Comparison of ENCODE assay signal across 1 cellular context in the genomic region with DNA sequence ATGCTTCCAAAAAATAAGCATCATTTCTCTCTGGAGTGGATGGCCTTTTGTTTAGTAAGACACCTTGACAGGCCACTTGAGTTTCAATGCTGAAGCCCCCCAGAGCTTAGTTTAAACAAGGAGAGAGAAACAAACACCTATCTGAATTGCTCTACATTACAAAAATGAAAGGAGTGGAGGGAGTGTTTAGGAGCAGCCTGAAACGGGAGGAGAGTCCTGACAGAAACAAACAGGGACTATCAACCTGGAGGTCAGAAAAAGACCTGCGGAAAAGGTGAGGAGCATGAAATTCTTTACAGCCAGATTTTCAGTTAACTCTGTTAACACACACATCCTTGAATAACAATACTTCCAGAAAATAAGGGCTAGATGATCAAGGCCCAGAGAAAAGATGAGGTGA.
TF ChIP-seq lines count a peak whose summit lies in the region.

No MANE protein-coding gene starts in this region.

TF ChIP-seq in GM12878, 131 proteins besides CTCF, POLR2A, EP300 and RAD21 (continued from another document):
- TF ChIP-seq, protein P1, sequence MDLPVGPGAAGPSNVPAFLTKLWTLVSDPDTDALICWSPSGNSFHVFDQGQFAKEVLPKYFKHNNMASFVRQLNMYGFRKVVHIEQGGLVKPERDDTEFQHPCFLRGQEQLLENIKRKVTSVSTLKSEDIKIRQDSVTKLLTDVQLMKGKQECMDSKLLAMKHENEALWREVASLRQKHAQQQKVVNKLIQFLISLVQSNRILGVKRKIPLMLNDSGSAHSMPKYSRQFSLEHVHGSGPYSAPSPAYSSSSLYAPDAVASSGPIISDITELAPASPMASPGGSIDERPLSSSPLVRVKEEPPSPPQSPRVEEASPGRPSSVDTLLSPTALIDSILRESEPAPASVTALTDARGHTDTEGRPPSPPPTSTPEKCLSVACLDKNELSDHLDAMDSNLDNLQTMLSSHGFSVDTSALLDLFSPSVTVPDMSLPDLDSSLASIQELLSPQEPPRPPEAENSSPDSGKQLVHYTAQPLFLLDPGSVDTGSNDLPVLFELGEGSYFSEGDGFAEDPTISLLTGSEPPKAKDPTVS (IDR thresholded peaks at IDR 0.05; ENCODE audit: low read depth, low read length), result no peak
- TF ChIP-seq, protein P2, sequence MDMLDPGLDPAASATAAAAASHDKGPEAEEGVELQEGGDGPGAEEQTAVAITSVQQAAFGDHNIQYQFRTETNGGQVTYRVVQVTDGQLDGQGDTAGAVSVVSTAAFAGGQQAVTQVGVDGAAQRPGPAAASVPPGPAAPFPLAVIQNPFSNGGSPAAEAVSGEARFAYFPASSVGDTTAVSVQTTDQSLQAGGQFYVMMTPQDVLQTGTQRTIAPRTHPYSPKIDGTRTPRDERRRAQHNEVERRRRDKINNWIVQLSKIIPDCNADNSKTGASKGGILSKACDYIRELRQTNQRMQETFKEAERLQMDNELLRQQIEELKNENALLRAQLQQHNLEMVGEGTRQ (IDR thresholded peaks at IDR 0.05; ENCODE audit: borderline replicate concordance, low read depth, low read length), result no peak
- no peak for TF ChIP-seq NBN (IDR thresholded peaks at IDR 0.05)
- no peak for TF ChIP-seq ZNF24 (IDR thresholded peaks at IDR 0.05)
- TF ChIP-seq, protein P3, sequence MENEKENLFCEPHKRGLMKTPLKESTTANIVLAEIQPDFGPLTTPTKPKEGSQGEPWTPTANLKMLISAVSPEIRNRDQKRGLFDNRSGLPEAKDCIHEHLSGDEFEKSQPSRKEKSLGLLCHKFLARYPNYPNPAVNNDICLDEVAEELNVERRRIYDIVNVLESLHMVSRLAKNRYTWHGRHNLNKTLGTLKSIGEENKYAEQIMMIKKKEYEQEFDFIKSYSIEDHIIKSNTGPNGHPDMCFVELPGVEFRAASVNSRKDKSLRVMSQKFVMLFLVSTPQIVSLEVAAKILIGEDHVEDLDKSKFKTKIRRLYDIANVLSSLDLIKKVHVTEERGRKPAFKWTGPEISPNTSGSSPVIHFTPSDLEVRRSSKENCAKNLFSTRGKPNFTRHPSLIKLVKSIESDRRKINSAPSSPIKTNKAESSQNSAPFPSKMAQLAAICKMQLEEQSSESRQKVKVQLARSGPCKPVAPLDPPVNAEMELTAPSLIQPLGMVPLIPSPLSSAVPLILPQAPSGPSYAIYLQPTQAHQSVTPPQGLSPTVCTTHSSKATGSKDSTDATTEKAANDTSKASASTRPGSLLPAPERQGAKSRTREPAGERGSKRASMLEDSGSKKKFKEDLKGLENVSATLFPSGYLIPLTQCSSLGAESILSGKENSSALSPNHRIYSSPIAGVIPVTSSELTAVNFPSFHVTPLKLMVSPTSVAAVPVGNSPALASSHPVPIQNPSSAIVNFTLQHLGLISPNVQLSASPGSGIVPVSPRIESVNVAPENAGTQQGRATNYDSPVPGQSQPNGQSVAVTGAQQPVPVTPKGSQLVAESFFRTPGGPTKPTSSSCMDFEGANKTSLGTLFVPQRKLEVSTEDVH (IDR thresholded peaks at IDR 0.05; ENCODE audit: low read depth, partially characterized antibody), result no peak
- TF ChIP-seq ATF7 (IDR thresholded peaks at IDR 0.05; ENCODE audit: low read depth), result no peak
